1 cellular context compared by ENCODE assay signal in genomic region chr6:136846046-136846445, GRCh38.
TF ChIP-seq lines count a peak whose summit lies in the region.

No MANE protein-coding gene starts in this region.

TF ChIP-seq in GM12878, 131 proteins besides CTCF, POLR2A, EP300 and RAD21:
- TF ChIP-seq FOS (IDR thresholded peaks at IDR 0.05; ENCODE audit: borderline replicate concordance, extremely low read depth, insufficient read length): no peak
- no peak for TF ChIP-seq CBFB (IDR thresholded peaks at IDR 0.05; ENCODE audit: low read depth)
- no peak for TF ChIP-seq SMAD1 (IDR thresholded peaks at IDR 0.05; ENCODE audit: low read depth, partially characterized antibody)
- no peak for TF ChIP-seq RBBP5 (conservative IDR thresholded peaks at IDR 0.05)
